In genomic region chr2:158482594-158482993, GRCh38 we compare ENCODE assay signal across 1 cellular context.
TF ChIP-seq lines count a peak whose summit lies in the region.

No MANE protein-coding gene starts in this region.

TF ChIP-seq in GM23338, 12 proteins besides CTCF, POLR2A, EP300 and RAD21 (continued from another document):
- TF ChIP-seq ZNF462 (CRISPR knock-in tag; IDR thresholded peaks at IDR 0.05) (no peak), EZH2phosphoT487 (IDR thresholded peaks at IDR 0.05; ENCODE audit: unreplicated experiment) (no peak), ETS1 (IDR thresholded peaks at IDR 0.05) (no peak), ZNF114 (CRISPR knock-in tag; IDR thresholded peaks at IDR 0.05) (no peak), STAT1 (IDR thresholded peaks at IDR 0.05; ENCODE audit: unreplicated experiment) (no peak), POLR2AphosphoS5 (IDR thresholded peaks at IDR 0.05; ENCODE audit: low read depth) (no peak), EZH2 (IDR thresholded peaks at IDR 0.05; ENCODE audit: low read depth, unreplicated experiment) (no peak), JUNB (IDR thresholded peaks at IDR 0.05; ENCODE audit: unreplicated experiment) (no peak), CREB1 (CRISPR knock-in tag; IDR thresholded peaks at IDR 0.05; ENCODE audit: low read depth) (no peak), NANOG (IDR thresholded peaks at IDR 0.05; ENCODE audit: borderline replicate concordance) (no peak)
- TF ChIP-seq, protein P1, sequence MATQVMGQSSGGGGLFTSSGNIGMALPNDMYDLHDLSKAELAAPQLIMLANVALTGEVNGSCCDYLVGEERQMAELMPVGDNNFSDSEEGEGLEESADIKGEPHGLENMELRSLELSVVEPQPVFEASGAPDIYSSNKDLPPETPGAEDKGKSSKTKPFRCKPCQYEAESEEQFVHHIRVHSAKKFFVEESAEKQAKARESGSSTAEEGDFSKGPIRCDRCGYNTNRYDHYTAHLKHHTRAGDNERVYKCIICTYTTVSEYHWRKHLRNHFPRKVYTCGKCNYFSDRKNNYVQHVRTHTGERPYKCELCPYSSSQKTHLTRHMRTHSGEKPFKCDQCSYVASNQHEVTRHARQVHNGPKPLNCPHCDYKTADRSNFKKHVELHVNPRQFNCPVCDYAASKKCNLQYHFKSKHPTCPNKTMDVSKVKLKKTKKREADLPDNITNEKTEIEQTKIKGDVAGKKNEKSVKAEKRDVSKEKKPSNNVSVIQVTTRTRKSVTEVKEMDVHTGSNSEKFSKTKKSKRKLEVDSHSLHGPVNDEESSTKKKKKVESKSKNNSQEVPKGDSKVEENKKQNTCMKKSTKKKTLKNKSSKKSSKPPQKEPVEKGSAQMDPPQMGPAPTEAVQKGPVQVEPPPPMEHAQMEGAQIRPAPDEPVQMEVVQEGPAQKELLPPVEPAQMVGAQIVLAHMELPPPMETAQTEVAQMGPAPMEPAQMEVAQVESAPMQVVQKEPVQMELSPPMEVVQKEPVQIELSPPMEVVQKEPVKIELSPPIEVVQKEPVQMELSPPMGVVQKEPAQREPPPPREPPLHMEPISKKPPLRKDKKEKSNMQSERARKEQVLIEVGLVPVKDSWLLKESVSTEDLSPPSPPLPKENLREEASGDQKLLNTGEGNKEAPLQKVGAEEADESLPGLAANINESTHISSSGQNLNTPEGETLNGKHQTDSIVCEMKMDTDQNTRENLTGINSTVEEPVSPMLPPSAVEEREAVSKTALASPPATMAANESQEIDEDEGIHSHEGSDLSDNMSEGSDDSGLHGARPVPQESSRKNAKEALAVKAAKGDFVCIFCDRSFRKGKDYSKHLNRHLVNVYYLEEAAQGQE (IDR thresholded peaks at IDR 0.05; ENCODE audit: unreplicated experiment): no peak
